7 cellular contexts compared by ENCODE assay signal in genomic region chr11:66408488-66409214, GRCh38. TPM values are rescaled to one million over a fixed set of nuclear protein-coding genes. Genes with fewer than 3 reads are reported as not detected.
DNase-seq lines count a peak whose midpoint lies in the region; ATAC-seq, FAIRE-seq and TF ChIP-seq lines count a peak whose summit lies in the region.

No MANE protein-coding gene starts in this region.

- peaks cover 8% of the 10 kb centered on the region; the same call in 1 of the 2 replicates for H3K9me1 ChIP-seq in IMR-90 (ENCODE audit: insufficient read depth, low read length)

- no peak overlapping the region for H3K18ac ChIP-seq in IMR-90 (ENCODE audit: low read depth, low read length)

- in situ Hi-C loops in IMR-90 (cut with MboI; ENCODE audit: low sequenced_read_pairs), result loop anchor here (10.0 kb wide), 1 partner anchor 276 kb away; no protein-coding TSS in a partner anchor

- 0% methylated on average over 8 of the region's 63 CpGs; no CpG with 5 or more reads in 1 of the 2 experiments for WGBS in IMR-90 (ENCODE audit: extremely low coverage in 2 of 2, insufficient read length in 1 of 2), 2 experiments

- H2AFZ ChIP-seq in IMR-90 (replicated peaks; ENCODE audit: low read length, poor library complexity) (peak overlapping the region; percentile 89), OCI-LY3 (ENCODE audit: low read depth, low read length) (peak overlapping the region; percentile 49; the same call in 1 of the 2 replicates)

- H3K4me2 ChIP-seq in IMR-90 (ENCODE audit: low read depth, low read length) (peak overlapping the region; percentile 64), OCI-LY3 (ENCODE audit: low read length) (peak overlapping the region; percentile 94)

- intact Hi-C loops in IMR-90 (cut with micrococcal nuclease) (loop anchor here (1.0 to 2.0 kb wide), 7 partner anchors 22 to 426 kb away; partner anchors contain the start of genes BBS1, DPP3 and MRPL11), mucosa of descending colon (cut with DNase I, micrococcal nuclease) (no loop called here)

- H3K4me3 ChIP-seq in IMR-90 (ENCODE audit: insufficient read depth, low read depth, low read length) (peak overlapping the region; percentile 26), OCI-LY3 (ENCODE audit: low read length) (peak overlapping the region; percentile 85), epithelial cell of proximal tubule (ENCODE audit: low read depth, low read length) (no peak overlapping the region), mucosa of descending colon (no peak overlapping the region)

- H2BK5ac ChIP-seq in IMR-90 (ENCODE audit: low read depth, low read length, poor library complexity, severe bottlenecking), result no peak overlapping the region

- H2AK5ac ChIP-seq in IMR-90 (ENCODE audit: low read depth, low read length), result no peak overlapping the region

- H3K79me2 ChIP-seq in OCI-LY3 (ENCODE audit: low read length), result no peaks in the 10 kb centered on the region

- H4K20me1 ChIP-seq in IMR-90 (ENCODE audit: insufficient read depth, low read length), result no peaks in the 10 kb centered on the region
- H4K20me1 ChIP-seq in OCI-LY3 (ENCODE audit: insufficient read depth, low read length), result no peaks in the 10 kb centered on the region

- H3K9ac ChIP-seq in IMR-90 (ENCODE audit: low read depth, low read length) (no peak overlapping the region), OCI-LY3 (ENCODE audit: low read length) (peak overlapping the region; percentile 49)

- no peak overlapping the region for H3K14ac ChIP-seq in IMR-90 (replicated peaks; ENCODE audit: low read depth, low read length)

- H3K36me3 ChIP-seq in IMR-90 (ENCODE audit: control insufficient read depth, insufficient read depth, low read length) (no peaks in the 10 kb centered on the region), OCI-LY3 (replicated peaks; ENCODE audit: low read depth, low read length) (no peaks in the 10 kb centered on the region), mucosa of descending colon (ENCODE audit: low read depth) (no peaks in the 10 kb centered on the region)

- TF ChIP-seq CTCF in IMR-90 (conservative IDR thresholded peaks at IDR 0.05; ENCODE audit: low read depth, low read length) (peak; percentile 100), OCI-LY3 (IDR thresholded peaks at IDR 0.05; ENCODE audit: low read depth, low read length) (peak; percentile 100), epithelial cell of proximal tubule (conservative IDR thresholded peaks at IDR 0.05; ENCODE audit: low read depth, low read length) (peak; percentile 100), mucosa of descending colon (IDR thresholded peaks at IDR 0.05) (peak; percentile 100)

- H2BK20ac ChIP-seq in IMR-90 (ENCODE audit: low read depth, low read length), result no peak overlapping the region

- peaks cover 7 to 24% of the 10 kb centered on the region in 2 experiments; a peak in 3 of 4 replicates for H3K79me1 ChIP-seq in IMR-90 (ENCODE audit: low read depth in 1 of 2, low read length in 2 of 2)

- no peak overlapping the region for H4K91ac ChIP-seq in IMR-90 (ENCODE audit: insufficient read depth, low read depth, low read length)

- peak overlapping the region; percentile 90; the same call in 1 of the 2 replicates for H3K23ac ChIP-seq in IMR-90 (ENCODE audit: low read depth, low read length)

- H4K5ac ChIP-seq in IMR-90 (ENCODE audit: low read depth, low read length), result no peak overlapping the region

- H3K27ac ChIP-seq in IMR-90 (ENCODE audit: insufficient read depth, low read length), result peak overlapping the region; percentile 6; the same call in 1 of the 2 replicates
- no peak overlapping the region for H3K27ac ChIP-seq in OCI-LY3 (ENCODE audit: low read length)

- ATAC-seq in IMR-90 (ENCODE audit: low read depth) (peak; percentile 96), mucosa of descending colon (peak; percentile 99)

- H3K4me1 ChIP-seq in IMR-90 (ENCODE audit: control insufficient read depth, insufficient read depth, low read length) (peaks cover 3% of the 10 kb centered on the region), OCI-LY3 (ENCODE audit: low read length) (peaks cover 3% of the 10 kb centered on the region), mucosa of descending colon (ENCODE audit: low read depth) (peaks cover 2% of the 10 kb centered on the region)

- CTCF ChIA-PET in IMR-90 (lab: Yijun Ruan, JAX), result interaction anchor here (0.6 to 1.8 kb wide), 7 partner anchors 9 to 31 kb away, joined by 3 to 8 read pairs (median 7); partner anchors contain the start of genes MRPL11 and NPAS4

- DNase-seq in GM12891 (ENCODE audit: insufficient read length, low spot score) (peak; percentile 89), IMR-90 (peak; percentile 93), activated T-cell treated with anti-CD3 and anti-CD28 coated beads for 1 hour (ENCODE audit: low read depth) (peak; percentile 94), epithelial cell of proximal tubule (ENCODE audit: low read depth) (no peak), mucosa of descending colon (peak; percentile 85 to 96 (median 92))
- DNase-seq in stimulated activated CD8-positive, alpha-beta memory T cell treated with anti-CD3 and anti-CD28 coated beads, Interleukin-2, amount 100 ng/mL, for 48 hours (ENCODE audit: low read depth in 2 of 2), result peak; percentile 91

- H2BK120ac ChIP-seq in IMR-90 (ENCODE audit: low read depth, low read length), result no peak overlapping the region

- peak overlapping the region in 1 of 2 experiments; percentile 86; a peak in 1 of 4 replicates for H4K8ac ChIP-seq in IMR-90 (ENCODE audit: low read depth in 2 of 2, low read length in 2 of 2)

- no peaks in the 10 kb centered on the region for H3K9me3 ChIP-seq in IMR-90 (ENCODE audit: control insufficient read depth, insufficient read depth, low read length)
- H3K9me3 ChIP-seq in OCI-LY3 (ENCODE audit: insufficient read depth, low read length), result no peaks in the 10 kb centered on the region
- H3K9me3 ChIP-seq in mucosa of descending colon, result no peaks in the 10 kb centered on the region

- no peak overlapping the region for H3K56ac ChIP-seq in IMR-90 (ENCODE audit: extremely low read depth, insufficient read depth, low read length)

- H2AK9ac ChIP-seq in IMR-90 (replicated peaks; ENCODE audit: low read depth, low read length, poor library complexity), result no peak overlapping the region

- no peak overlapping the region for H3K4ac ChIP-seq in IMR-90 (ENCODE audit: low read depth, low read length)

- peak; percentile 96 for FAIRE-seq in GM12891 (lab: Jason Lieb, UNC)

- dilution Hi-C loops in IMR-90 (cut with HindIII; ENCODE audit: low sequenced_read_pairs, unreplicated experiment), result no loop called here

- POLR2A ChIA-PET in IMR-90 (lab: Charles Lee; ENCODE audit: unreplicated experiment), result interaction anchor here (0.6 kb wide), 1 partner anchor 10 kb away, joined by 3 read pairs; no protein-coding TSS in a partner anchor

- TF ChIP-seq POLR2A in GM12891 (IDR thresholded peaks at IDR 0.05; ENCODE audit: low read depth, low read length) (no peak), IMR-90 (IDR thresholded peaks at IDR 0.05; ENCODE audit: low read depth, low read length) (peak; percentile 57)

- H2BK15ac ChIP-seq in IMR-90 (ENCODE audit: low read depth, low read length), result no peak overlapping the region

- peak; percentile 100 for TF ChIP-seq RAD21 in IMR-90 (IDR thresholded peaks at IDR 0.05; ENCODE audit: low read length)

- no TSS peak for BruUV-seq in IMR-90 (replicated peaks; lab: Mats Ljungman, UMichigan)

- H3K27me3 ChIP-seq in IMR-90 (ENCODE audit: control insufficient read depth, insufficient read depth, low read length) (peaks cover 13% of the 10 kb centered on the region), OCI-LY3 (ENCODE audit: low read depth, low read length) (peaks cover 23% of the 10 kb centered on the region)

TF ChIP-seq in GM12891, 5 proteins besides CTCF, POLR2A, EP300 and RAD21:
- peak; percentile 17; the same call in 1 of the 2 replicates for TF ChIP-seq SPI1 (IDR thresholded peaks at IDR 0.05; ENCODE audit: low read depth, low read length)
- no peak for TF ChIP-seq TAF1 (IDR thresholded peaks at IDR 0.05; ENCODE audit: low read depth, low read length)
- no peak for TF ChIP-seq POLR2AphosphoS5 (IDR thresholded peaks at IDR 0.05; ENCODE audit: low read depth, low read length)

RNA-seq across cellular contexts. Expression of gene NPAS4, which starts 12.2 kb away (rescaled TPM):
- polyA plus RNA-seq in GM12891 (2012; ENCODE audit: low read depth, missing spikeins), result 0.15 TPM
- total RNA-seq in IMR-90 (2012; rRNA removed) (under 0.01 TPM in 1 of 2 replicates, not detected in the other), epithelial cell of proximal tubule (not detected in 2 replicates), mucosa of descending colon (1 to 10 TPM in 1 of 3 donors, not detected in 2; 5.6 TPM)
- 0.77 and 0.89 TPM in 2 replicates for polyA plus RNA-seq in IMR-90 (2012; rRNA removed)
- 0.25 and 0.40 TPM in 2 replicates for polyA plus RNA-seq in IMR-90 (2012; cell fraction: cytosol; rRNA removed)
- 2.5 and 4.2 TPM in 2 replicates for polyA plus RNA-seq in IMR-90 (2012; cell fraction: nucleus; rRNA removed; ENCODE audit: low replicate concordance)

RNA-seq across cellular contexts. Expression of gene MRPL11, which starts 30.0 kb away (rescaled TPM):
- 106 TPM for polyA plus RNA-seq in GM12891 (2012; ENCODE audit: low read depth, missing spikeins)
- total RNA-seq in IMR-90 (2012; rRNA removed), result 39.2 and 45.5 TPM in 2 replicates
- polyA plus RNA-seq in IMR-90 (2012; rRNA removed), result 45.6 and 46.6 TPM in 2 replicates
- 26.5 and 54.2 TPM in 2 replicates for polyA plus RNA-seq in IMR-90 (2012; cell fraction: cytosol; rRNA removed)
- polyA plus RNA-seq in IMR-90 (2012; cell fraction: nucleus; rRNA removed; ENCODE audit: low replicate concordance), result 10.6 and 16.7 TPM in 2 replicates
- 85.3 TPM in 2 replicates for total RNA-seq in epithelial cell of proximal tubule
- 10 to 100 TPM; 43.7 to 64.9 (median 46.6) TPM for total RNA-seq in mucosa of descending colon

RNA-seq across cellular contexts. Expression of gene SLC29A2, which starts 37.1 kb away (rescaled TPM):
- 5.1 TPM for polyA plus RNA-seq in GM12891 (2012; ENCODE audit: low read depth, missing spikeins)
- total RNA-seq in IMR-90 (2012; rRNA removed) (under 0.01 TPM in 2 replicates), epithelial cell of proximal tubule (6.6 and 12.3 TPM in 2 replicates), mucosa of descending colon (10 to 100 TPM; 10.3 to 22.6 (median 14.9) TPM)
- 0.87 and 1.2 TPM in 2 replicates for polyA plus RNA-seq in IMR-90 (2012; rRNA removed)
- polyA plus RNA-seq in IMR-90 (2012; cell fraction: cytosol; rRNA removed), result 0.32 and 0.92 TPM in 2 replicates
- 4.7 and 8.5 TPM in 2 replicates for polyA plus RNA-seq in IMR-90 (2012; cell fraction: nucleus; rRNA removed; ENCODE audit: low replicate concordance)

RNA-seq across cellular contexts. Expression of gene PELI3, which starts 58.1 kb away (rescaled TPM):
- 0.73 TPM for polyA plus RNA-seq in GM12891 (2012; ENCODE audit: low read depth, missing spikeins)
- 3.9 and 5.0 TPM in 2 replicates for total RNA-seq in IMR-90 (2012; rRNA removed)
- polyA plus RNA-seq in IMR-90 (2012; rRNA removed), result 6.3 and 6.5 TPM in 2 replicates
- polyA plus RNA-seq in IMR-90 (2012; cell fraction: cytosol; rRNA removed), result 4.6 and 7.9 TPM in 2 replicates
- polyA plus RNA-seq in IMR-90 (2012; cell fraction: nucleus; rRNA removed; ENCODE audit: low replicate concordance), result 6.6 and 14.2 TPM in 2 replicates
- total RNA-seq in epithelial cell of proximal tubule, result 3.5 and 3.6 TPM in 2 replicates
- total RNA-seq in mucosa of descending colon, result 10 to 100 TPM in 1 of 3 donors, 1 to 10 TPM in 2; 2.8 to 25.5 (median 3.6) TPM

Comparison
In these comparisons a context has a peak if more than half of its experiments do, and no peak if none do; other contexts are left out.
1. H3K4me3 ChIP-seq: peak in IMR-90 (single experiment) and OCI-LY3 (single experiment); none in epithelial cell of proximal tubule (single experiment) and mucosa of descending colon (single experiment).
2. Peak in every context shown above with its lines, with median percentiles within 50 percentile points of each other: CTCF ChIP-seq.